In genomic region chr10:58873161-58873560, GRCh38 we compare ENCODE assay signal across 32 cellular contexts.
"Had no signal": no experiment of that assay in that cellular context is flagged by ENCODE, and none has a peak within 500 bp of the region (broad histone marks: within the 10 kb centered on the region; RNA-seq: fewer than 3 reads in every experiment).

No MANE protein-coding gene starts in this region.

- ATAC-seq: activated CD4-positive, CD25-positive, alpha-beta regulatory T cell treated with anti-CD3 and anti-CD28 coated beads, Interleukin-2, amount 50 U/mL, for 24 hours; activated CD8-positive, alpha-beta T cell treated with anti-CD3 and anti-CD28 coated beads for 36 hours; activated T-cell treated with anti-CD3 and anti-CD28 coated beads, Interleukin-2, amount 50 U/mL, for 4 hours; activated T-helper 17 cell treated with anti-CD3 and anti-CD28 coated beads, Interleukin-2, amount 50 U/mL, for 72 hours; effector memory CD8-positive, alpha-beta T cell; foreskin keratinocyte; gastrocnemius medialis; T-helper 17 cell had no signal

- DNase-seq: activated B cell treated with CpG ODN at 0.5 μM for 24 hours; activated CD4-positive, alpha-beta T cell treated with anti-CD3 and anti-CD28 coated beads for 48 hours; activated CD4-positive, alpha-beta T cell treated with anti-CD3 and anti-CD28 coated beads, Interleukin-2, amount 50 U/mL, for 1 hour; activated CD4-positive, alpha-beta T cell treated with anti-CD3 and anti-CD28 coated beads, Interleukin-2, amount 50 U/mL, for 48 hours; activated CD8-positive, alpha-beta memory T cell treated with anti-CD3 and anti-CD28 coated beads for 24 hours; activated CD8-positive, alpha-beta T cell treated with anti-CD3 and anti-CD28 coated beads for 36 hours; activated effector memory CD4-positive, alpha-beta T cell treated with Interleukin-2 at 50 U/mL for 16 hours; activated gamma-delta T cell treated with Interleukin-2 at 50 U/mL for 16 hours; activated naive CD4-positive, alpha-beta T cell treated with anti-CD3 and anti-CD28 coated beads, Interleukin-2, amount 50 U/mL, for 16 hours; activated naive CD4-positive, alpha-beta T cell treated with Interleukin-2 at 50 U/mL for 16 hours; activated T-cell treated with anti-CD3 and anti-CD28 coated beads, Interleukin-2, amount 50 U/mL, for 4 hours; amniotic stem cell; anterior cingulate cortex; brain microvascular endothelial cell; caudate nucleus; cortex of kidney; dermis blood vessel endothelial cell; effector CD4-positive, alpha-beta T cell; effector memory CD8-positive, alpha-beta T cell; erythroblast; foreskin keratinocyte; gastrocnemius medialis; glutamatergic neuron; T-helper 1 cell; T-helper 17 cell; T1000; WERI-Rb-1 had no signal

- H3K9me3 ChIP-seq: gastrocnemius medialis had no signal

- FAIRE-seq: astrocyte, colon had no signal

- H3K4me1 ChIP-seq: esophagus muscularis mucosa, foreskin keratinocyte, gastrocnemius medialis had no signal

- H3K36me3 ChIP-seq: brain microvascular endothelial cell, esophagus muscularis mucosa, gastrocnemius medialis, WERI-Rb-1 had no signal

- H3K27me3 ChIP-seq: brain microvascular endothelial cell, esophagus muscularis mucosa, foreskin keratinocyte, gastrocnemius medialis had no signal

- H3K27ac ChIP-seq: brain microvascular endothelial cell, esophagus muscularis mucosa, foreskin keratinocyte, gastrocnemius medialis, WERI-Rb-1 had no signal

- H3K4me3 ChIP-seq: esophagus muscularis mucosa, gastrocnemius medialis had no signal
